Comparison of ENCODE assay signal across 8 cellular contexts in the genomic region with DNA sequence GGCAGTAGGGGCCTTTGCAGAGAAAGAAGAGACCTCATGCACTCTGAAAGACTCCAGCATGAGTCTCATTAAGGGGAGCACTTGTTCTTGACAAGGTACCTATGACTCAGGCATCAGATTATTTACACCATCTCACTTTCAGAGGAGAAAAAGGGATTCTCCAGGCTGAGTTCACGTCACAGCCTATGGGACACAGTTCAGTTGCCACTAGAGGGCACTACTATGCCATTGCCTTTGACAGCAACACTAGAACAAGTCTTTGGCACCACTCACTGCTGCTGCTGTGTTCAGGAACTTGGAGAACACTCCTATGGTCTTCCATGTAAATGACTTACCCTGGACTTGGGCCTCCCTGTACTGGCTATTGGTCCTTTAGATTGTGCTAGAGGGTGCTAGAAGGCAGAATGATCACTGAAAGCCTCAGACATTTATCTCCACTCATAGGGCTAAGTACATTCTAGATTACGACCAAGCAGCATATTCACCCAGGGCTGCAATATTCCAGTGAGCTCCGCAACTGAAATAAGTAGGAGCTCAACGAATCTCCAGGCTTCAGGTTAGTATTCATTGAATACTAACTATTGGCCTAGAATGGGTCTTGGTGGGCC.
DNase-seq lines count a peak whose midpoint lies in the region; ATAC-seq, FAIRE-seq and TF ChIP-seq lines count a peak whose summit lies in the region.

No MANE protein-coding gene starts in this region.

- H3K9me3 ChIP-seq in esophagus squamous epithelium (no peaks in the 10 kb centered on the region), osteoblast (ENCODE audit: low read depth, low read length) (no peaks in the 10 kb centered on the region)

- H3K4me3 Mint-ChIP-seq in naive thymus-derived CD8-positive, alpha-beta T cell, result no peak overlapping the region

- 60 to 66% methylated on average over 4 of the region's 4 CpGs for WGBS in esophagus squamous epithelium, 2 donors

- no peaks in the 10 kb centered on the region for H3K36me3 Mint-ChIP-seq in naive thymus-derived CD8-positive, alpha-beta T cell

- no peaks in the 10 kb centered on the region for H3K4me1 Mint-ChIP-seq in naive thymus-derived CD8-positive, alpha-beta T cell

- intact Hi-C loops in esophagus squamous epithelium (cut with DNase I), result no loop called here

- H3K9me3 Mint-ChIP-seq in naive thymus-derived CD8-positive, alpha-beta T cell, result peaks cover 0 to 7% (median 2%) of the 10 kb centered on the region in 9 donors

- H3K4me3 ChIP-seq in esophagus squamous epithelium, result no peak overlapping the region
- H3K4me3 ChIP-seq in osteoblast (ENCODE audit: insufficient read depth, low read length), result no peak overlapping the region

- no peaks in the 10 kb centered on the region for H4K20me1 ChIP-seq in osteoblast (ENCODE audit: insufficient read depth, low read length)

- H2AFZ ChIP-seq in osteoblast (ENCODE audit: low read length), result no peak overlapping the region

- POLR2A ChIA-PET in naive thymus-derived CD8-positive, alpha-beta T cell (lab: Charles Lee), result no interaction called here

- no peaks in the 10 kb centered on the region for H3K79me2 ChIP-seq in osteoblast (ENCODE audit: insufficient read depth, low read length)

- DNase-seq in Ammon's horn (ENCODE audit: low spot score) (peak; percentile 84), GM12891 (ENCODE audit: insufficient read length, low spot score) (peak; percentile 15), LHCN-M2 (ENCODE audit: low read depth) (peak; percentile 0), SHP77 treated with DMSO at 0.1 percent for 48 hours (lab: John Stamatoyannopoulos, UW) (peak; percentile 70), esophagus squamous epithelium (lab: John Stamatoyannopoulos, UW) (no peak), osteoblast (ENCODE audit: insufficient read length, low spot score, missing footprints) (no peak)
- DNase-seq in naive thymus-derived CD8-positive, alpha-beta T cell, result no peak

- H3K36me3 ChIP-seq in esophagus squamous epithelium, result no peaks in the 10 kb centered on the region
- H3K36me3 ChIP-seq in osteoblast (ENCODE audit: insufficient read depth, low read length), result no peaks in the 10 kb centered on the region

- FAIRE-seq in GM12891 (lab: Jason Lieb, UNC), result peak; percentile 93

- no peak overlapping the region for H3K4me2 ChIP-seq in osteoblast (ENCODE audit: insufficient read depth, low read length)

- ATAC-seq in GM21423 (IDR thresholded peaks at IDR 0.05; ENCODE audit: unreplicated experiment), result no peak
- no peak for ATAC-seq in naive thymus-derived CD8-positive, alpha-beta T cell

- peaks cover 0 to 10% (median 2%) of the 10 kb centered on the region in 5 donors for H3K27me3 Mint-ChIP-seq in naive thymus-derived CD8-positive, alpha-beta T cell

- H3K27ac Mint-ChIP-seq in naive thymus-derived CD8-positive, alpha-beta T cell, result no peak overlapping the region

- no peaks in the 10 kb centered on the region for H3K4me1 ChIP-seq in esophagus squamous epithelium
- H3K4me1 ChIP-seq in osteoblast (ENCODE audit: insufficient read depth, low read length), result no peaks in the 10 kb centered on the region

- H3K27me3 ChIP-seq in esophagus squamous epithelium (no peaks in the 10 kb centered on the region), osteoblast (ENCODE audit: insufficient read depth, low read length) (no peaks in the 10 kb centered on the region)

- H3K27ac ChIP-seq in esophagus squamous epithelium, result no peak overlapping the region
- H3K27ac ChIP-seq in osteoblast (ENCODE audit: low read depth, low read length), result no peak overlapping the region

- peak; percentile 29 to 54 (median 40) for TF ChIP-seq CTCF in esophagus squamous epithelium (IDR thresholded peaks at IDR 0.05)
- TF ChIP-seq CTCF in osteoblast (IDR thresholded peaks at IDR 0.05; ENCODE audit: extremely low read depth, low read depth, low read length), result peak; percentile 5

- TF ChIP-seq POLR2A in GM12891 (IDR thresholded peaks at IDR 0.05; ENCODE audit: low read depth, low read length) (no peak), esophagus squamous epithelium (IDR thresholded peaks at IDR 0.05) (no peak)

TF ChIP-seq in GM12891, 5 proteins besides CTCF, POLR2A, EP300 and RAD21:
- no peak for TF ChIP-seq POLR2AphosphoS5 (IDR thresholded peaks at IDR 0.05; ENCODE audit: low read depth, low read length)
- no peak for TF ChIP-seq SPI1 (IDR thresholded peaks at IDR 0.05; ENCODE audit: low read depth, low read length)
- no peak for TF ChIP-seq PAX5 (IDR thresholded peaks at IDR 0.05; ENCODE audit: insufficient read depth, low read length, severe bottlenecking)
- no peak for TF ChIP-seq TAF1 (IDR thresholded peaks at IDR 0.05; ENCODE audit: low read depth, low read length)
- no peak for TF ChIP-seq POU2F2 (IDR thresholded peaks at IDR 0.05; ENCODE audit: low read depth, low read length)
TF ChIP-seq in GM12891: peak in this region for 0.

Comparison
In these comparisons a context has a peak if more than half of its experiments do, and no peak if none do; other contexts are left out.
1. DNase-seq: peak in Ammon's horn (single experiment), GM12891 (single experiment), LHCN-M2 (single experiment) and SHP77 treated with DMSO at 0.1 percent for 48 hours (single experiment); none in esophagus squamous epithelium (single experiment), osteoblast (single experiment) and naive thymus-derived CD8-positive, alpha-beta T cell (0 of 10).